In genomic region chr10:8245131-8246117, GRCh38 we compare ENCODE assay signal across 12 cellular contexts.
DNase-seq lines count a peak whose midpoint lies in the region; ATAC-seq and TF ChIP-seq lines count a peak whose summit lies in the region.
"Had no signal": no experiment of that assay in that cellular context is flagged by ENCODE, and none has a peak within 500 bp of the region (broad histone marks: within the 10 kb centered on the region; RNA-seq: fewer than 3 reads in every experiment).

No MANE protein-coding gene starts in this region.

- no peaks in the 10 kb centered on the region for H3K27me3 Mint-ChIP-seq in activated T-cell treated with anti-CD3 and anti-CD28 coated beads, Interleukin-2, amount 50 U/mL, for 4 hours (ENCODE audit: low read depth)
- H3K27me3 Mint-ChIP-seq in activated T-cell treated with anti-CD3 and anti-CD28 coated beads, Interleukin-2, amount 50 U/mL, for 72 hours (ENCODE audit: low read depth): no peaks in the 10 kb centered on the region

- TF ChIP-seq CTCF in smooth muscle cell (IDR thresholded peaks at IDR 0.05; ENCODE audit: borderline replicate concordance, insufficient read depth, poor library complexity, severe bottlenecking): no peak

- H3K4me2 ChIP-seq in smooth muscle cell: peak overlapping the region; percentile 66

- no peaks in the 10 kb centered on the region for H3K79me2 ChIP-seq in smooth muscle cell (ENCODE audit: low read depth)

- no peaks in the 10 kb centered on the region for H3K36me3 Mint-ChIP-seq in activated T-cell treated with anti-CD3 and anti-CD28 coated beads, Interleukin-2, amount 50 U/mL, for 4 hours (ENCODE audit: insufficient read depth)
- H3K36me3 Mint-ChIP-seq in activated T-cell treated with anti-CD3 and anti-CD28 coated beads, Interleukin-2, amount 50 U/mL, for 72 hours (ENCODE audit: insufficient read depth in 2 of 2): peaks cover 11 to 16% of the 10 kb centered on the region in 2 donors

- no peak overlapping the region for H3K9ac ChIP-seq in smooth muscle cell (ENCODE audit: low read depth)

- no peaks in the 10 kb centered on the region for H3F3A ChIP-seq in smooth muscle cell (ENCODE audit: low read depth)

- H3K27me3 ChIP-seq in smooth muscle cell (ENCODE audit: low read depth): no peaks in the 10 kb centered on the region
- H3K27me3 ChIP-seq: MG63, uterus had no signal

- H3K4me3 Mint-ChIP-seq in activated T-cell treated with anti-CD3 and anti-CD28 coated beads, Interleukin-2, amount 50 U/mL, for 4 hours: peak overlapping the region; percentile 63
- H3K4me3 Mint-ChIP-seq in activated T-cell treated with anti-CD3 and anti-CD28 coated beads, Interleukin-2, amount 50 U/mL, for 72 hours: peak overlapping the region; percentile 32 to 83

- peaks cover 7% of the 10 kb centered on the region for H3K9me3 Mint-ChIP-seq in activated T-cell treated with anti-CD3 and anti-CD28 coated beads, Interleukin-2, amount 50 U/mL, for 4 hours
- peaks cover 7 to 10% of the 10 kb centered on the region in 2 donors for H3K9me3 Mint-ChIP-seq in activated T-cell treated with anti-CD3 and anti-CD28 coated beads, Interleukin-2, amount 50 U/mL, for 72 hours

- H3K4me1 ChIP-seq in smooth muscle cell (ENCODE audit: low read depth): no peaks in the 10 kb centered on the region
- H3K4me1 ChIP-seq: uterus had no signal

- ATAC-seq in activated T-cell treated with anti-CD3 and anti-CD28 coated beads, Interleukin-2, amount 50 U/mL, for 4 hours: peak in 1 of 2 donors; percentile 42
- ATAC-seq in HG02678 (IDR thresholded peaks at IDR 0.05; ENCODE audit: unreplicated experiment): peak; percentile 57
- ATAC-seq in activated T-cell treated with anti-CD3 and anti-CD28 coated beads, Interleukin-2, amount 50 U/mL, for 72 hours (replicated peaks in 1 of 2): peak in 1 of 2 donors; percentile 32

- no peak for DNase-seq in activated T-cell treated with anti-CD3 and anti-CD28 coated beads, Interleukin-2, amount 50 U/mL, for 4 hours
- DNase-seq in activated T-cell treated with anti-CD3 and anti-CD28 coated beads for 4 hours (no peak), smooth muscle cell (lab: John Stamatoyannopoulos, UW; ENCODE audit: unreplicated experiment) (no peak), glomerular visceral epithelial cell (ENCODE audit: extremely low spot score) (no peak), medulla oblongata (ENCODE audit: extremely low spot score) (no peak), NCI-H2196 treated with DMSO at 0.1 percent for 48 hours (lab: John Stamatoyannopoulos, UW; ENCODE audit: unreplicated experiment) (no peak)
- DNase-seq in activated T-cell treated with anti-CD3 and anti-CD28 coated beads, Interleukin-2, amount 50 U/mL, for 72 hours: no peak
- DNase-seq: MG63, NCI-H2227 treated with DMSO at 0.1 percent for 48 hours, uterus had no signal

- H3K36me3 ChIP-seq in smooth muscle cell (ENCODE audit: low read depth): no peaks in the 10 kb centered on the region
- H3K36me3 ChIP-seq: MG63, uterus had no signal

- H3K9me3 ChIP-seq in smooth muscle cell (replicated peaks; ENCODE audit: low read depth): no peaks in the 10 kb centered on the region
- H3K9me3 ChIP-seq: MG63, uterus had no signal

- H4K20me1 ChIP-seq in smooth muscle cell (ENCODE audit: low read depth): no peaks in the 10 kb centered on the region

- peak overlapping the region; percentile 13 for H3K27ac ChIP-seq in smooth muscle cell (ENCODE audit: low read depth)
- H3K27ac ChIP-seq: uterus had no signal

- no peak overlapping the region for H3K4me3 ChIP-seq in smooth muscle cell
- H3K4me3 ChIP-seq: lung, MG63, uterus had no signal

- H3K27ac Mint-ChIP-seq in activated T-cell treated with anti-CD3 and anti-CD28 coated beads, Interleukin-2, amount 50 U/mL, for 72 hours: peak overlapping the region; percentile 93

- H3K4me1 Mint-ChIP-seq in activated T-cell treated with anti-CD3 and anti-CD28 coated beads, Interleukin-2, amount 50 U/mL, for 4 hours (ENCODE audit: low read depth): peaks cover 48% of the 10 kb centered on the region
- H3K4me1 Mint-ChIP-seq in activated T-cell treated with anti-CD3 and anti-CD28 coated beads, Interleukin-2, amount 50 U/mL, for 72 hours (ENCODE audit: low read depth): peaks cover 69% of the 10 kb centered on the region

- 47% methylated on average over 11 of the region's 11 CpGs for WGBS in smooth muscle cell (ENCODE audit: low lambda C conversion rate)

- peak overlapping the region; percentile 78 for H2AFZ ChIP-seq in smooth muscle cell (ENCODE audit: low read depth)
